ENCODE assay signal across 11 cellular contexts in genomic region chr1:115337276-115337632, GRCh38. TPM values are rescaled to one million over a fixed set of nuclear protein-coding genes. Genes with fewer than 3 reads are reported as not detected.
DNase-seq lines count a peak whose midpoint lies in the region; ATAC-seq and TF ChIP-seq lines count a peak whose summit lies in the region.
"Had no signal": no experiment of that assay in that cellular context is flagged by ENCODE, and none has a peak within 500 bp of the region (broad histone marks: within the 10 kb centered on the region; RNA-seq: fewer than 3 reads in every experiment).

No MANE protein-coding gene starts in this region.

- H2BK5ac ChIP-seq in neuronal stem cell (ENCODE audit: low read length) = no peak overlapping the region

- H3K27me3 ChIP-seq in A673 (replicated peaks; ENCODE audit: insufficient read depth, low read depth, low read length, poor library complexity) (peaks cover 16% of the 10 kb centered on the region), Peyer's patch (peaks cover 0 to 14% of the 10 kb centered on the region in 2 donors), neuronal stem cell (ENCODE audit: control insufficient read depth in 3 of 3, insufficient read depth in 3 of 3, low read depth in 1 of 3, low read length in 3 of 3) (peaks cover 0 to 55% (median 16%) of the 10 kb centered on the region in 3 experiments)
- H3K27me3 ChIP-seq: BLaER1 treated with 17β-estradiol and CSF1 and Interleukin-3, amounts not matched to agents 10 nM and 100 nM had no signal

- no peak overlapping the region for H3K14ac ChIP-seq in neuronal stem cell (ENCODE audit: low read length)

- no peak overlapping the region for H3K27ac Mint-ChIP-seq in activated T-helper 17 cell treated with anti-CD3 and anti-CD28 coated beads, Interleukin-2, amount 50 U/mL, for 72 hours
- H3K27ac Mint-ChIP-seq: T-helper 17 cell had no signal

- intact Hi-C loops in A673 (cut with micrococcal nuclease; ENCODE audit: unreplicated experiment) = loop anchor here (10.0 kb wide), 1 partner anchor 172 kb away; no protein-coding TSS in a partner anchor

- H3K27ac ChIP-seq in A673 (ENCODE audit: low read depth, low read length, poor library complexity, severe bottlenecking) = no peak overlapping the region
- peak overlapping the region; percentile 36 to 58 (median 47) for H3K27ac ChIP-seq in Peyer's patch
- H3K27ac ChIP-seq in neuronal stem cell (replicated peaks; ENCODE audit: low read length) = no peak overlapping the region
- H3K27ac ChIP-seq: BLaER1 treated with 17β-estradiol and CSF1 and Interleukin-3, amounts not matched to agents 10 nM and 100 nM; foreskin keratinocyte had no signal

- TF ChIP-seq POLR2A in Peyer's patch (IDR thresholded peaks at IDR 0.05) = no peak

- H3K9me3 Mint-ChIP-seq in activated T-helper 17 cell treated with anti-CD3 and anti-CD28 coated beads, Interleukin-2, amount 50 U/mL, for 72 hours = no peaks in the 10 kb centered on the region

- H3K79me1 ChIP-seq in neuronal stem cell (ENCODE audit: low read depth, low read length) = no peaks in the 10 kb centered on the region

- H2AFZ ChIP-seq in neuronal stem cell (ENCODE audit: low read length) = no peak overlapping the region

- no peak overlapping the region for H3K4ac ChIP-seq in neuronal stem cell (ENCODE audit: low read length)

- no peak overlapping the region for H4K8ac ChIP-seq in neuronal stem cell (ENCODE audit: low read depth, low read length)

- H2BK12ac ChIP-seq in neuronal stem cell (ENCODE audit: low read length) = no peak overlapping the region

- no peak overlapping the region for H4K91ac ChIP-seq in neuronal stem cell (ENCODE audit: low read depth, low read length, poor library complexity)

- H2AK5ac ChIP-seq in neuronal stem cell (ENCODE audit: low read depth, low read length) = no peak overlapping the region

- H3K4me2 ChIP-seq in neuronal stem cell (ENCODE audit: insufficient read depth, low read length, poor library complexity, severe bottlenecking) = peak overlapping the region; percentile 92
- H3K4me2 ChIP-seq: BLaER1 treated with 17β-estradiol and CSF1 and Interleukin-3, amounts not matched to agents 10 nM and 100 nM had no signal

- WGBS in neuronal stem cell (ENCODE audit: extremely low coverage in 2 of 2, insufficient read length in 2 of 2, insufficient replicate concordance in 1 of 2), 2 donors = no CpG with 5 or more reads among the region's 19 CpGs

- peaks cover 5% of the 10 kb centered on the region for H3K4me1 Mint-ChIP-seq in activated T-helper 17 cell treated with anti-CD3 and anti-CD28 coated beads, Interleukin-2, amount 50 U/mL, for 72 hours

- peak overlapping the region; percentile 87 for H2BK120ac ChIP-seq in neuronal stem cell (ENCODE audit: low read depth, low read length)

- H3K9ac ChIP-seq in neuronal stem cell (ENCODE audit: low read depth, low read length, poor library complexity) = peak overlapping the region; percentile 84
- H3K9ac ChIP-seq: BLaER1 treated with 17β-estradiol and CSF1 and Interleukin-3, amounts not matched to agents 10 nM and 100 nM had no signal

- POLR2A ChIA-PET in A673 (lab: Charles Lee; ENCODE audit: low non-redundant PET) = no interaction called here

- no peak overlapping the region for H3K4me3 Mint-ChIP-seq in activated T-helper 17 cell treated with anti-CD3 and anti-CD28 coated beads, Interleukin-2, amount 50 U/mL, for 72 hours
- H3K4me3 Mint-ChIP-seq: T-helper 17 cell had no signal

- no peaks in the 10 kb centered on the region for H3K36me3 Mint-ChIP-seq in activated T-helper 17 cell treated with anti-CD3 and anti-CD28 coated beads, Interleukin-2, amount 50 U/mL, for 72 hours (ENCODE audit: low read depth)

- H3K18ac ChIP-seq in neuronal stem cell (ENCODE audit: low read length) = peak overlapping the region; percentile 86

- CTCF ChIA-PET in A673 (lab: Charles Lee) = interaction anchor here (1.4 kb wide), 1 partner anchor 62 kb away, joined by 4 read pairs; no protein-coding TSS in a partner anchor

- no peak for ATAC-seq in activated T-helper 17 cell treated with anti-CD3 and anti-CD28 coated beads, Interleukin-2, amount 50 U/mL, for 72 hours (replicated peaks)
- ATAC-seq in HG02885 (IDR thresholded peaks at IDR 0.05; ENCODE audit: poor library complexity, unreplicated experiment) = no peak
- ATAC-seq: T-helper 17 cell had no signal

- H3K36me3 ChIP-seq in A673 (ENCODE audit: insufficient read depth, low read length, poor library complexity, severe bottlenecking) (no peaks in the 10 kb centered on the region), Peyer's patch (no peaks in the 10 kb centered on the region), neuronal stem cell (replicated peaks in 1 of 2; ENCODE audit: control insufficient read depth in 2 of 2, insufficient read depth in 2 of 2, low read length in 2 of 2) (no peaks in the 10 kb centered on the region)
- H3K36me3 ChIP-seq: BLaER1 treated with 17β-estradiol and CSF1 and Interleukin-3, amounts not matched to agents 10 nM and 100 nM had no signal

- no peaks in the 10 kb centered on the region for H3K9me3 ChIP-seq in A673 (ENCODE audit: low read depth, low read length, poor library complexity, severe bottlenecking)
- no peaks in the 10 kb centered on the region for H3K9me3 ChIP-seq in Peyer's patch
- no peaks in the 10 kb centered on the region for H3K9me3 ChIP-seq in neuronal stem cell (replicated peaks in 1 of 2; ENCODE audit: control insufficient read depth in 2 of 2, insufficient read depth in 1 of 2, low read depth in 1 of 2, low read length in 2 of 2)

- H3K4me1 ChIP-seq in A673 (ENCODE audit: insufficient read depth, low read length, poor library complexity, severe bottlenecking) (peaks cover 5% of the 10 kb centered on the region), Peyer's patch (peaks cover 0 to 9% (median 0%) of the 10 kb centered on the region in 4 donors), neuronal stem cell (ENCODE audit: control insufficient read depth in 2 of 2, insufficient read depth in 1 of 2, low read depth in 1 of 2, low read length in 2 of 2) (peaks cover 0 to 7% of the 10 kb centered on the region in 2 donors)

- TF ChIP-seq CTCF in A673 (conservative IDR thresholded peaks at IDR 0.05; ENCODE audit: low read depth, low read length) (no peak), Peyer's patch (IDR thresholded peaks at IDR 0.05) (no peak), foreskin fibroblast (IDR thresholded peaks at IDR 0.05; ENCODE audit: low read depth, low read length) (no peak)

- no TSS peak for BruUV-seq in A673 (replicated peaks; lab: Mats Ljungman, UMichigan)

- peak overlapping the region; percentile 42 for H3K4me3 ChIP-seq in A673 (ENCODE audit: low read depth, low read length, poor library complexity, severe bottlenecking)
- peak overlapping the region; percentile 25 to 43 (median 32) for H3K4me3 ChIP-seq in Peyer's patch
- H3K4me3 ChIP-seq in foreskin fibroblast (ENCODE audit: low read depth in 1 of 2, low read length in 2 of 2) = peak overlapping the region; percentile 90 to 94
- peak overlapping the region in 1 of 2 donors; percentile 88 for H3K4me3 ChIP-seq in neuronal stem cell (ENCODE audit: low read length in 2 of 2)
- H3K4me3 ChIP-seq: BLaER1 treated with 17β-estradiol and CSF1 and Interleukin-3, amounts not matched to agents 10 nM and 100 nM had no signal

- H2BK15ac ChIP-seq in neuronal stem cell (ENCODE audit: low read length) = peak overlapping the region; percentile 55

- H3K27me3 Mint-ChIP-seq in activated T-helper 17 cell treated with anti-CD3 and anti-CD28 coated beads, Interleukin-2, amount 50 U/mL, for 72 hours = peaks cover 53% of the 10 kb centered on the region

- DNase-seq in A673 (ENCODE audit: low spot score) (no peak), Peyer's patch (no peak), foreskin fibroblast (peak in 1 of 2 donors; percentile 22), neuronal stem cell (ENCODE audit: low spot score) (peak; percentile 12), middle frontal gyrus (ENCODE audit: extremely low spot score, low spot score) (no peak)
- no peak for DNase-seq in activated CD4-positive, alpha-beta T cell treated with anti-CD3 and anti-CD28 coated beads for 4 hours
- DNase-seq: T-helper 17 cell had no signal

- H3K23ac ChIP-seq in neuronal stem cell (ENCODE audit: low read depth, low read length, poor library complexity) = peak overlapping the region; percentile 34

RNA-seq across cellular contexts. Expression of gene NGF, which starts 0.8 kb away (rescaled TPM):
- total RNA-seq in A673 (2021) (0.39 and 0.47 TPM in 2 replicates), Peyer's patch (not detected)
- 1.0 TPM for polyA plus RNA-seq in neuronal stem cell (2013, experiment 1 of 2)
- 1.1 TPM for polyA plus RNA-seq in neuronal stem cell (2013, experiment 2 of 2)
- not detected for total RNA-seq in activated T-helper 17 cell treated with anti-CD3 and anti-CD28 coated beads, Interleukin-2, amount 50 U/mL, for 72 hours
- total RNA-seq: T-helper 17 cell had no signal

Comparison
In these comparisons a context has a peak if more than half of its experiments do, and no peak if none do; other contexts are left out.
1. H3K27ac ChIP-seq: peak in Peyer's patch (4 of 4); none in A673 (single experiment) and neuronal stem cell (single experiment).